ENCODE assay signal across 1 cellular context in genomic region chr2:23988371-23988770, GRCh38.
TF ChIP-seq lines count a peak whose summit lies in the region.

No MANE protein-coding gene starts in this region.

TF ChIP-seq in SK-N-SH, 30 proteins besides CTCF, POLR2A, EP300 and RAD21 (continued from another document):
- TF ChIP-seq REST (IDR thresholded peaks at IDR 0.05; ENCODE audit: low read depth, low read length) = no peak
- TF ChIP-seq TAF1 (IDR thresholded peaks at IDR 0.05; ENCODE audit: borderline replicate concordance, low read depth, low read length) = no peak
- no peak for TF ChIP-seq ZBTB33 (IDR thresholded peaks at IDR 0.05; ENCODE audit: borderline replicate concordance, low read depth)
